ENCODE assay signal across 23 cellular contexts in the genomic region with DNA sequence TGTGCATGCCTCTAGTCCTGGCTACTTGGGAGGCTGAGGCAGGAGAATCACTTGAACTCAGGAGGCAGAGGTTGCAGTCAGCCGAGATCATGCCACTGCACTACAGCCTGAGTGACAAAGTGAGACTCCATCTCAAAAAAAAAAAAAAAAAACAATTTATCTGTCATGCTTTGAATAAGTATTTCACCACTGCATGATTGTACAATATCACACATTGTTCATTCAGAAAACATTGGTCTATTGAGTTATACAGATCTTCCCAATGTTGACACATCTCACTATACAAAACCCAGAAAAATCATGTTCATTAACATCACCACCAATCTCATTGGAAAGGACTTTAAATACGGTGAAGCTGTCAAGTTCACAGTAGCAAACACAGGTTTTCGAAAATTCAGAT. TPM values are rescaled to one million over a fixed set of nuclear protein-coding genes. Genes with fewer than 3 reads are reported as not detected.
A peak's percentile ranks its signal among the peaks of the same experiment; 100 is the strongest.
DNase-seq lines count a peak whose midpoint lies in the region; ATAC-seq and TF ChIP-seq lines count a peak whose summit lies in the region.
"Had no signal": no experiment of that assay in that cellular context is flagged by ENCODE, and none has a peak within 500 bp of the region (broad histone marks: within the 10 kb centered on the region; RNA-seq: fewer than 3 reads in every experiment).

No MANE protein-coding gene starts in this region.

- peak overlapping the region; percentile 9 for H3K4me3 Mint-ChIP-seq in activated naive CD4-positive, alpha-beta T cell treated with anti-CD3 and anti-CD28 coated beads, Interleukin-2, amount 50 U/mL, for 24 hours
- H3K4me3 Mint-ChIP-seq: CD4-positive, alpha-beta memory T cell; H9; HFFc6; IgD-negative memory B cell had no signal

- in situ Hi-C loops in SK-MEL-5 (cut with HindIII; ENCODE audit: low pct_unique_long_range_greater_than_20kb, low sequenced_read_pairs) = no loop called here
- in situ Hi-C loops in HAP-1 (cut with MboI; ENCODE audit: low sequenced_read_pairs) = no loop called here

- no peak for ATAC-seq in upper lobe of left lung (ENCODE audit: low FRiP score in 2 of 2)
- ATAC-seq: Panc1 had no signal

- H3K4me1 ChIP-seq in upper lobe of left lung = no peaks in the 10 kb centered on the region
- H3K4me1 ChIP-seq in HAP-1 = peaks cover 10% of the 10 kb centered on the region

- no peak for DNase-seq in activated naive CD4-positive, alpha-beta T cell treated with Interleukin-2 at 50 U/mL for 16 hours
- DNase-seq in SK-MEL-5 (ENCODE audit: low read depth, low spot score) (peak; percentile 52), upper lobe of left lung (no peak), HAP-1 (ENCODE audit: low spot score in 2 of 2) (no peak), HT-29 (ENCODE audit: low spot score) (no peak)
- DNase-seq: 8988T; ACHN; CD4-positive, alpha-beta memory T cell; COR-L47; H9; HFFc6; NCI-H1048; NCI-H1417; NCI-H1694 treated with DMSO at 0.1 percent for 48 hours; NCI-H2081; NCI-H2227 treated with DMSO at 0.1 percent for 48 hours; NCI-H69; SHP77 had no signal

- H3K9me3 Mint-ChIP-seq in activated naive CD4-positive, alpha-beta T cell treated with anti-CD3 and anti-CD28 coated beads, Interleukin-2, amount 50 U/mL, for 24 hours = no peaks in the 10 kb centered on the region
- H3K9me3 Mint-ChIP-seq: CD4-positive, alpha-beta memory T cell; H9; HFFc6 had no signal

- TF ChIP-seq CTCF in upper lobe of left lung (IDR thresholded peaks at IDR 0.05) = no peak

- H3K27me3 ChIP-seq in layer of hippocampus (ENCODE audit: control insufficient read depth, insufficient read depth, low read length) (no peaks in the 10 kb centered on the region), upper lobe of left lung (no peaks in the 10 kb centered on the region), HAP-1 (ENCODE audit: low read depth) (no peaks in the 10 kb centered on the region)

- no peaks in the 10 kb centered on the region for H3K27me3 Mint-ChIP-seq in activated naive CD4-positive, alpha-beta T cell treated with anti-CD3 and anti-CD28 coated beads, Interleukin-2, amount 50 U/mL, for 24 hours

- TF ChIP-seq EP300 in upper lobe of left lung (IDR thresholded peaks at IDR 0.05) = no peak

- no peaks in the 10 kb centered on the region for H3K36me3 Mint-ChIP-seq in activated naive CD4-positive, alpha-beta T cell treated with anti-CD3 and anti-CD28 coated beads, Interleukin-2, amount 50 U/mL, for 24 hours
- H3K36me3 Mint-ChIP-seq: CD4-positive, alpha-beta memory T cell; IgD-negative memory B cell had no signal

- H3K27ac ChIP-seq in layer of hippocampus (ENCODE audit: low read depth, low read length) (peak overlapping the region; percentile 38), upper lobe of left lung (no peak overlapping the region)
- H3K27ac ChIP-seq: RWPE1 had no signal

- TF ChIP-seq POLR2A in upper lobe of left lung (IDR thresholded peaks at IDR 0.05) = no peak

- 97% methylated on average over 3 of the region's 3 CpGs for WGBS in upper lobe of left lung, 2 donors

- peaks cover 26% of the 10 kb centered on the region for H3K4me1 Mint-ChIP-seq in activated naive CD4-positive, alpha-beta T cell treated with anti-CD3 and anti-CD28 coated beads, Interleukin-2, amount 50 U/mL, for 24 hours

- H3K36me3 ChIP-seq in upper lobe of left lung (no peaks in the 10 kb centered on the region), HAP-1 (replicated peaks) (no peaks in the 10 kb centered on the region)

- peak overlapping the region; percentile 17 for H3K27ac Mint-ChIP-seq in activated naive CD4-positive, alpha-beta T cell treated with anti-CD3 and anti-CD28 coated beads, Interleukin-2, amount 50 U/mL, for 24 hours
- H3K27ac Mint-ChIP-seq: HFFc6, IgD-negative memory B cell had no signal

- no peak overlapping the region for H3K4me3 ChIP-seq in upper lobe of left lung
- H3K4me3 ChIP-seq in HAP-1 = no peak overlapping the region

- no peaks in the 10 kb centered on the region for H3K9me3 ChIP-seq in upper lobe of left lung
- no peaks in the 10 kb centered on the region for H3K9me3 ChIP-seq in HAP-1

RNA-seq across cellular contexts. Expression of gene PPM1B, which starts 46.8 kb away (rescaled TPM):
- 25.2 and 30.4 TPM in 2 replicates for total RNA-seq in SK-MEL-5 (2014; rRNA removed; shearing (Covaris generic))
- 32.7 and 33.5 TPM in 2 replicates for polyA plus RNA-seq in SK-MEL-5 (2015; cell fraction: cytosol; rRNA removed)
- 15.4 and 23.3 TPM in 2 replicates for polyA plus RNA-seq in SK-MEL-5 (2015; cell fraction: nucleus; rRNA removed)
- 10 to 100 TPM; 35.5 to 71.2 (median 45.6) TPM for total RNA-seq in upper lobe of left lung
- total RNA-seq in HT-29 (2014; rRNA removed; shearing (Covaris generic)) = 21.7 and 24.6 TPM in 2 replicates
